Comparison of ENCODE assay signal across 6 cellular contexts in the genomic region with DNA sequence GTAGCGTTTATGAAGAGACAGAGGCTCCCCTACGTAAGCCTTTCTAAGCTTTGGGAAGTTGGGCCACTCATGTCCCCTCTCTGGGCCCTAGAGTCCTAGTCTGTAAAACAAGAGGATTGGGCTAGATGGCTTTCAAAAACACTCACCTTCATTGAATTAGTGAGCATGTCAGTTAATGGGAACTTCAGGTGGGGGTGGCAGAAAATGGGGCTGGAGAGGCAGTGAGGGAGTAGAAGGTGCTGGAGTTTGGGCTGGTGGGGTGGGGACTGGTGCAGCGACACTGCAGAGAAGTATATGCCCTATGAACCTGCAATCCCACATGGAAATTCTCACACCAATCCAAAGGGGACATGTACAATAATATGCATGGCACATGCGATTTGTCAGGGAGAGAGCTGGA.
"Had no signal": no experiment of that assay in that cellular context is flagged by ENCODE, and none has a peak within 500 bp of the region (broad histone marks: within the 10 kb centered on the region; RNA-seq: fewer than 3 reads in every experiment).

No MANE protein-coding gene starts in this region.

- DNase-seq: GM23248, GOT3, H7, HCEC 1CT, IMR-90 had no signal

- ATAC-seq: K562 had no signal

- H3K27ac ChIP-seq: GM23248 had no signal

- H2AFZ ChIP-seq: GM23248 had no signal

- H3K4me3 ChIP-seq: GM23248, K562 had no signal

- H3K9ac ChIP-seq: GM23248 had no signal
